28 cellular contexts compared by ENCODE assay signal in genomic region chr18:50008306-50008705, GRCh38.
"Had no signal": no experiment of that assay in that cellular context is flagged by ENCODE, and none has a peak within 500 bp of the region (broad histone marks: within the 10 kb centered on the region; RNA-seq: fewer than 3 reads in every experiment).

No MANE protein-coding gene starts in this region.

- H3K4me2 ChIP-seq: hepatocyte had no signal

- H3K9me3 ChIP-seq: gastrocnemius medialis, heart right ventricle had no signal

- H3K36me3 ChIP-seq: brain microvascular endothelial cell, gastrocnemius medialis, heart right ventricle, WERI-Rb-1 had no signal

- ATAC-seq: activated CD4-positive, CD25-positive, alpha-beta regulatory T cell treated with anti-CD3 and anti-CD28 coated beads, Interleukin-2, amount 50 U/mL, for 24 hours; activated CD8-positive, alpha-beta T cell treated with anti-CD3 and anti-CD28 coated beads for 36 hours; activated T-cell treated with anti-CD3 and anti-CD28 coated beads, Interleukin-2, amount 50 U/mL, for 4 hours; activated T-helper 17 cell treated with anti-CD3 and anti-CD28 coated beads, Interleukin-2, amount 50 U/mL, for 72 hours; esophagus mucosa; gastrocnemius medialis; heart right ventricle; T-helper 17 cell had no signal

- DNase-seq: activated B cell treated with CpG ODN at 0.5 μM for 24 hours; activated CD4-positive, alpha-beta T cell treated with anti-CD3 and anti-CD28 coated beads for 48 hours; activated CD4-positive, alpha-beta T cell treated with anti-CD3 and anti-CD28 coated beads, Interleukin-2, amount 50 U/mL, for 1 hour; activated CD4-positive, alpha-beta T cell treated with anti-CD3 and anti-CD28 coated beads, Interleukin-2, amount 50 U/mL, for 48 hours; activated CD8-positive, alpha-beta memory T cell treated with anti-CD3 and anti-CD28 coated beads for 24 hours; activated CD8-positive, alpha-beta T cell treated with anti-CD3 and anti-CD28 coated beads for 36 hours; activated effector memory CD4-positive, alpha-beta T cell treated with Interleukin-2 at 50 U/mL for 16 hours; activated gamma-delta T cell treated with Interleukin-2 at 50 U/mL for 16 hours; activated naive CD4-positive, alpha-beta T cell treated with anti-CD3 and anti-CD28 coated beads, Interleukin-2, amount 50 U/mL, for 16 hours; activated naive CD4-positive, alpha-beta T cell treated with Interleukin-2 at 50 U/mL for 16 hours; activated T-cell treated with anti-CD3 and anti-CD28 coated beads, Interleukin-2, amount 50 U/mL, for 4 hours; amniotic stem cell; anterior cingulate cortex; brain microvascular endothelial cell; caudate nucleus; cortex of kidney; effector CD8-positive, alpha-beta T cell; foreskin fibroblast; gastrocnemius medialis; glutamatergic neuron; heart right ventricle; T-helper 17 cell; T1000; WERI-Rb-1 had no signal

- H3K4me3 ChIP-seq: gastrocnemius medialis, heart right ventricle, hepatocyte had no signal

- H3K27me3 ChIP-seq: brain microvascular endothelial cell, gastrocnemius medialis, hepatocyte had no signal

- H3K27ac ChIP-seq: brain microvascular endothelial cell, gastrocnemius medialis, heart right ventricle, hepatocyte, WERI-Rb-1 had no signal

- H3K4me1 ChIP-seq: heart right ventricle had no signal
